ENCODE assay signal across 8 cellular contexts in genomic region chr6:1613631-1614447, GRCh38. TPM values are rescaled to one million over a fixed set of nuclear protein-coding genes. Genes with fewer than 3 reads are reported as not detected.
DNase-seq lines count a peak whose midpoint lies in the region; ATAC-seq and TF ChIP-seq lines count a peak whose summit lies in the region.

No MANE protein-coding gene starts in this region.

- DNase-seq in AG10803 (ENCODE audit: low read depth) (no peak), ecto neural progenitor cell (ENCODE audit: low spot score) (peak; percentile 82), left lobe of liver (ENCODE audit: low spot score) (no peak)
- DNase-seq in stimulated activated CD4-positive, alpha-beta T cell treated with anti-CD3 and anti-CD28 coated beads, Interleukin-12 subunit alpha, Interleukin-12 subunit beta, amount 100 ng/mL, for 4 hours = no peak

- no peaks in the 10 kb centered on the region for H3K36me3 ChIP-seq in HUES6 (ENCODE audit: control insufficient read depth, insufficient read depth, low read length)
- H3K36me3 ChIP-seq in muscle layer of duodenum (ENCODE audit: control insufficient read depth in 1 of 2, insufficient read depth in 2 of 2, low read length in 2 of 2) = no peaks in the 10 kb centered on the region

- peak overlapping the region; percentile 71 for H3K9ac ChIP-seq in HUES6 (ENCODE audit: low read length)

- no peak for ATAC-seq in GM19035 (IDR thresholded peaks at IDR 0.05; ENCODE audit: unreplicated experiment)
- no peak for ATAC-seq in left lobe of liver
- no peak for ATAC-seq in GM18907 (IDR thresholded peaks at IDR 0.05; ENCODE audit: unreplicated experiment)

- H3K27me3 ChIP-seq in HUES6 (ENCODE audit: control insufficient read depth, insufficient read depth, low read length) = peaks cover 97% of the 10 kb centered on the region
- H3K27me3 ChIP-seq in muscle layer of duodenum (ENCODE audit: low read depth, low read length) = peaks cover 51% of the 10 kb centered on the region

- H3K4me3 ChIP-seq in AG10803 (ENCODE audit: low read length) (peak overlapping the region; percentile 74), HUES6 (ENCODE audit: low read depth, low read length) (peak overlapping the region; percentile 52), muscle layer of duodenum (ENCODE audit: low read depth in 1 of 2, low read length in 2 of 2) (peak overlapping the region; percentile 8 to 14)

- H3K4me1 ChIP-seq in HUES6 (ENCODE audit: control insufficient read depth, insufficient read depth, low read length) = peaks cover 25% of the 10 kb centered on the region; the same call in 1 of the 2 replicates
- peaks cover 0 to 23% of the 10 kb centered on the region in 2 donors for H3K4me1 ChIP-seq in muscle layer of duodenum (ENCODE audit: control insufficient read depth in 1 of 2, insufficient read depth in 2 of 2, low read length in 2 of 2)

- TF ChIP-seq CTCF in AG10803 (conservative IDR thresholded peaks at IDR 0.05; ENCODE audit: low read length) = no peak

- no peak overlapping the region for H3K27ac ChIP-seq in HUES6 (ENCODE audit: low read depth, low read length)
- H3K27ac ChIP-seq in muscle layer of duodenum (ENCODE audit: low read length) = no peak overlapping the region

- H3K9me3 ChIP-seq in HUES6 (ENCODE audit: control insufficient read depth, insufficient read depth, low read depth, low read length) (no peaks in the 10 kb centered on the region), muscle layer of duodenum (ENCODE audit: control insufficient read depth in 1 of 2, low read length in 2 of 2) (no peaks in the 10 kb centered on the region)

RNA-seq across cellular contexts. Expression of gene FOXC1, which starts 4.1 kb away (rescaled TPM):
- 0.38 TPM for total RNA-seq in left lobe of liver

Comparison
In these comparisons a context has a peak if more than half of its experiments do, and no peak if none do; other contexts are left out.
1. H3K4me3 ChIP-seq: peak in every context shown above with its lines; median percentile 74 in AG10803; 52 in HUES6; 11 in muscle layer of duodenum.